Comparison of ENCODE assay signal across 9 cellular contexts in genomic region chr5:109855056-109855455, GRCh38.
"Had no signal": no experiment of that assay in that cellular context is flagged by ENCODE, and none has a peak within 500 bp of the region (broad histone marks: within the 10 kb centered on the region; RNA-seq: fewer than 3 reads in every experiment).

No MANE protein-coding gene starts in this region.

- DNase-seq: activated effector memory CD4-positive, alpha-beta T cell treated with Interleukin-2 at 50 U/mL for 16 hours; dermis blood vessel endothelial cell; nephron progenitor cell; sigmoid colon; stimulated activated CD4-positive, alpha-beta T cell treated with anti-CD3 and anti-CD28 coated beads, Interleukin-12 subunit alpha, Interleukin-12 subunit beta, amount 100 ng/mL, for 4 hours; stimulated activated naive CD4-positive, alpha-beta T cell; substantia nigra; transverse colon had no signal

- H3K4me1 Mint-ChIP-seq: memory B cell had no signal

- H3K27me3 Mint-ChIP-seq: memory B cell had no signal

- H3K9me3 ChIP-seq: sigmoid colon, transverse colon had no signal

- H3K9me3 Mint-ChIP-seq: memory B cell had no signal

- H3K27ac ChIP-seq: sigmoid colon, transverse colon had no signal

- H3K27me3 ChIP-seq: sigmoid colon, transverse colon had no signal

- H3K4me3 ChIP-seq: sigmoid colon, transverse colon had no signal

- H3K4me3 Mint-ChIP-seq: memory B cell, nephron progenitor cell had no signal

- H3K27ac Mint-ChIP-seq: memory B cell had no signal
